ENCODE assay signal across 11 cellular contexts in the genomic region with DNA sequence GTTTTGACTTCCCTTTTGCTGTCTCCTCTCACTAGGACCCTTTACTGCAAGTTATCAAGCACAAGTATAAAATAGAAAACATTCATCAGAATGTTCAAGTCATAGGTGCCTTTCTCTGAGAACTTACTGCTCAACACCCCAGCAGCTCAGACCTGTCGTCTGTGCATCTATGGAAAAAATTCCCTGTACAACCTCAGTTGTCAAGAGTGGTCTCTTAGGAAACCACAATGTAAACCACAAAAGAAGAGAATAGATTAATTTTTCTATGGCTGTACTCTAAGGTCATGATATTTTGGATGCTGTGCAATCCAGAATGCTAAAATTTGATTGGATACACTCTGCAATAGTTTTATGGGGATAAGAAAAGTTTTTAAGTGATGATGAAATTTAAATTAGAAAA.
DNase-seq lines count a peak whose midpoint lies in the region; ATAC-seq, FAIRE-seq and TF ChIP-seq lines count a peak whose summit lies in the region.
"Had no signal": no experiment of that assay in that cellular context is flagged by ENCODE, and none has a peak within 500 bp of the region (broad histone marks: within the 10 kb centered on the region; RNA-seq: fewer than 3 reads in every experiment).

No MANE protein-coding gene starts in this region.

- no peaks in the 10 kb centered on the region for H3K9me2 ChIP-seq in GM23338 (ENCODE audit: insufficient read depth)

- H4K20me1 ChIP-seq in GM23338 (replicated peaks; ENCODE audit: insufficient read depth) (peaks cover 12% of the 10 kb centered on the region; the same call in 1 of the 2 replicates), astrocyte (ENCODE audit: insufficient read depth, low read length) (peaks cover 35% of the 10 kb centered on the region)

- H3K27me3 Mint-ChIP-seq in GM23338 (ENCODE audit: insufficient read depth, low read depth, poor library complexity) = peaks cover 33% of the 10 kb centered on the region
- no peaks in the 10 kb centered on the region for H3K27me3 Mint-ChIP-seq in astrocyte (ENCODE audit: low read depth, unreplicated experiment)
- H3K27me3 Mint-ChIP-seq in naive B cell = no peaks in the 10 kb centered on the region

- H3K27me3 ChIP-seq in A673 (replicated peaks; ENCODE audit: insufficient read depth, low read depth, low read length, poor library complexity) (no peaks in the 10 kb centered on the region), GM23338 (ENCODE audit: insufficient read depth) (peaks cover 34% of the 10 kb centered on the region), astrocyte (ENCODE audit: insufficient read depth, low read length) (no peaks in the 10 kb centered on the region)

- no peak overlapping the region for H3K9ac ChIP-seq in astrocyte (ENCODE audit: low read length)

- no peak for FAIRE-seq in astrocyte (lab: Jason Lieb, UNC)

- POLR2A ChIA-PET in A673 (lab: Charles Lee; ENCODE audit: low non-redundant PET) = no interaction called here

- H2AFZ ChIP-seq in GM23338 (no peak overlapping the region), astrocyte (ENCODE audit: low read depth, low read length) (no peak overlapping the region)

- H3K4me3 Mint-ChIP-seq in GM23338 (peak overlapping the region; percentile 84; the same call in 1 of the 3 replicates), astrocyte (ENCODE audit: unreplicated experiment) (peak overlapping the region; percentile 12), naive B cell (peak overlapping the region in 6 of 8 donors; percentile 61 to 96 (median 92))

- H3K4me1 ChIP-seq in A673 (ENCODE audit: insufficient read depth, low read length, poor library complexity, severe bottlenecking) (peaks cover 45% of the 10 kb centered on the region), GM23338 (ENCODE audit: insufficient read depth) (peaks cover 38% of the 10 kb centered on the region), astrocyte (ENCODE audit: insufficient read depth, low read length) (peaks cover 42% of the 10 kb centered on the region)

- H3K9me3 Mint-ChIP-seq in GM23338 (no peaks in the 10 kb centered on the region; the same call in 1 of the 3 replicates), astrocyte (ENCODE audit: unreplicated experiment) (no peaks in the 10 kb centered on the region), naive B cell (no peaks in the 10 kb centered on the region)

- H3K4me3 ChIP-seq in A673 (ENCODE audit: low read depth, low read length, poor library complexity, severe bottlenecking) (no peak overlapping the region), GM23338 (peak overlapping the region; percentile 62; the same call in 1 of the 2 replicates), astrocyte (ENCODE audit: insufficient read depth, low read depth, low read length) (no peak overlapping the region)

- intact Hi-C loops in A673 (cut with micrococcal nuclease; ENCODE audit: unreplicated experiment) = loop anchor here (5.0 kb wide), 1 partner anchor 83 kb away; a partner anchor contains a TSS

- H3K9me3 ChIP-seq in A673 (ENCODE audit: low read depth, low read length, poor library complexity, severe bottlenecking) (no peaks in the 10 kb centered on the region), astrocyte (ENCODE audit: insufficient read depth, low read depth, low read length) (no peaks in the 10 kb centered on the region)

- H3K4me1 Mint-ChIP-seq in GM23338 = peaks cover 37% of the 10 kb centered on the region
- peaks cover 41% of the 10 kb centered on the region for H3K4me1 Mint-ChIP-seq in astrocyte (ENCODE audit: low read depth, unreplicated experiment)
- peaks cover 44 to 70% (median 67%) of the 10 kb centered on the region in 3 donors for H3K4me1 Mint-ChIP-seq in naive B cell

- CTCF ChIA-PET in A673 (lab: Charles Lee) = no interaction called here

- no TSS peak for BruUV-seq in A673 (replicated peaks; lab: Mats Ljungman, UMichigan)

- H3K27ac Mint-ChIP-seq in GM23338 (no peak overlapping the region), astrocyte (ENCODE audit: unreplicated experiment) (no peak overlapping the region), naive B cell (peak overlapping the region in 5 of 6 donors; percentile 5 to 96 (median 10))

- H3K4me2 ChIP-seq in GM23338 (no peak overlapping the region), astrocyte (ENCODE audit: low read length) (peak overlapping the region; percentile 16)

- ATAC-seq in GM23338 (no peak), naive B cell (ENCODE audit: low read depth in 2 of 2) (no peak)
- ATAC-seq in activated CD4-positive, CD25-positive, alpha-beta regulatory T cell treated with anti-CD3 and anti-CD28 coated beads, Interleukin-2, amount 50 U/mL, for 24 hours = no peak

- no peaks in the 10 kb centered on the region for H3K36me3 ChIP-seq in A673 (ENCODE audit: insufficient read depth, low read length, poor library complexity, severe bottlenecking)
- no peaks in the 10 kb centered on the region for H3K36me3 ChIP-seq in GM23338 (ENCODE audit: insufficient read depth)
- no peaks in the 10 kb centered on the region for H3K36me3 ChIP-seq in astrocyte (ENCODE audit: insufficient read depth, low read length)

- H3F3A ChIP-seq in GM23338 (replicated peaks; ENCODE audit: low read depth) = 0 out of 2 replicates have a peak, but pooled peaks cover 3% of the 10 kb centered on the region

- TF ChIP-seq CTCF in A673 (conservative IDR thresholded peaks at IDR 0.05; ENCODE audit: low read depth, low read length) (no peak), GM23338 (conservative IDR thresholded peaks at IDR 0.05; ENCODE audit: low read depth in 2 of 2) (no peak), astrocyte (IDR thresholded peaks at IDR 0.05; ENCODE audit: insufficient read depth, low read depth, low read length) (no peak)

- H3K27ac ChIP-seq in A673 (ENCODE audit: low read depth, low read length, poor library complexity, severe bottlenecking) (peak overlapping the region; percentile 55), GM23338 (ENCODE audit: low read depth) (no peak overlapping the region), astrocyte (ENCODE audit: low read depth, low read length) (no peak overlapping the region)
- H3K27ac ChIP-seq: C4-2B had no signal

- H3K79me2 ChIP-seq in GM23338 (replicated peaks; ENCODE audit: insufficient read depth) = peaks cover 44% of the 10 kb centered on the region
- peaks cover 76% of the 10 kb centered on the region for H3K79me2 ChIP-seq in astrocyte (ENCODE audit: insufficient read depth, low read length)

- no peak for DNase-seq in A673 (ENCODE audit: low spot score)
- DNase-seq in GM23338 (ENCODE audit: low spot score) = no peak
- peak; percentile 81 for DNase-seq in astrocyte (ENCODE audit: low read depth)
- DNase-seq in naive B cell = no peak
- no peak for DNase-seq in cerebellar nuclear complex (lab: John Stamatoyannopoulos, UW)
- no peak for DNase-seq in medulla oblongata (ENCODE audit: extremely low spot score)
- DNase-seq in activated CD8-positive, alpha-beta memory T cell treated with anti-CD3 and anti-CD28 coated beads, Interleukin-2, amount 50 U/mL, for 4 hours = no peak
- DNase-seq: caudate nucleus, NCI-H187 treated with DMSO at 0.1 percent for 48 hours had no signal

- no peaks in the 10 kb centered on the region; the same call in 2 of the 3 replicates for H3K36me3 Mint-ChIP-seq in GM23338 (ENCODE audit: low read depth)
- H3K36me3 Mint-ChIP-seq in astrocyte (ENCODE audit: low read depth, unreplicated experiment) = peaks cover 1% of the 10 kb centered on the region
- H3K36me3 Mint-ChIP-seq in naive B cell = peaks cover 0 to 7% of the 10 kb centered on the region in 2 donors

TF ChIP-seq in GM23338, 12 proteins besides CTCF, POLR2A, EP300 and RAD21:
- no peak for TF ChIP-seq JUNB (IDR thresholded peaks at IDR 0.05; ENCODE audit: unreplicated experiment)

Comparison
In these comparisons a context has a peak if more than half of its experiments do, and no peak if none do; other contexts are left out.
1. H3K27ac Mint-ChIP-seq: peak in naive B cell (5 of 6); none in GM23338 (single experiment) and astrocyte (single experiment).
2. H3K4me3 Mint-ChIP-seq: peak in every context shown above with its lines; median percentile 92 in naive B cell; 84 in GM23338; 12 in astrocyte.